Comparison of ENCODE assay signal across 8 cellular contexts in the genomic region with DNA sequence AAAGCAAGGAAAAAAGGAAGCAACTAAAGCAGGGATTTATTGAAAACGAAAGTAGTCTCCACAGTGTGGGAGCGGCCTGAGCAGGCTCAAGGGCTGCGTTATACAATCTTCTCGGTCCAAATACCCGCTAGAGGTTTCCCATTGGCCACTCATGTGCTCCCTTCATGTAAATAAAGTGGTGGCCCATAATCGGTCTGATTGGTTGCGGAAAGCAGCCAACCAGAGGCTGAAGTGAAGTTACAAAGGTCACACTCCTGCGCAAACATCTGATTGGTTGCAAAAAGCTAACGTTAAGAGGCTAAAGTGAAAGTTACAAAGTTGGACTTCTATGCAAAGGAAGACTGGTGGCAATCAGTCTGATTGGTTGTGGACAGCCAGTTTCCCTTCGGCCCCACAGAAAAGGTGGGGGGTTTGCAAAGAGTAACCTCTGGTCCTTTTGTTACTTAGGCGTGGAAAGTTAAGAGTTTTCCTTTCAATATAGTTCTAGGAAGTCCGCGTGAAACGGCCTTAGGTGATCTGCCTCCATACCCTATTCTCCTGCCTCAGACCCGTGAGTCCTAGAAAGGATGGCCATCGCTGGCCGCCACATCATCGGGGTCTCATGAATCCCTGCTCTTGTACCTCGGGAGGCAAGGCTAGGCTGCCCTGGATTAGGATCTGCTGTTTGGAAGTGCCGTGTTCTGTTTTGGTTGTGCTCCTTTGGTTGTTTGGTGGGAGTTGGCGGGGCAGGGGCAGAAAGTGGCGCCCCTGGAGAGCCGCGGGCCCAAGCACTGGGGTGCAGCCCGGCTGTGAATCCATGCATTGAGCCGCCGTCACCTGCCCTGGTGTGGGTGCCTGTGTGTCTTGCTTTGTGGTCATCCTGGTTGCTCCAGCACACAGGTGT.
DNase-seq lines count a peak whose midpoint lies in the region; ATAC-seq and TF ChIP-seq lines count a peak whose summit lies in the region.

No MANE protein-coding gene starts in this region.

- no peaks in the 10 kb centered on the region for H3K9me3 Mint-ChIP-seq in progenitor cell of endocrine pancreas (ENCODE audit: low read depth)

- peaks cover 2% of the 10 kb centered on the region for H3K4me1 Mint-ChIP-seq in progenitor cell of endocrine pancreas (ENCODE audit: low read depth)

- peaks cover 46% of the 10 kb centered on the region for H3K27me3 Mint-ChIP-seq in progenitor cell of endocrine pancreas

- peaks cover 6% of the 10 kb centered on the region for H3K36me3 Mint-ChIP-seq in progenitor cell of endocrine pancreas (ENCODE audit: insufficient read depth)

- H3K4me3 Mint-ChIP-seq in progenitor cell of endocrine pancreas (ENCODE audit: low read depth), result peak overlapping the region; percentile 69

- TF ChIP-seq CTCF in fibroblast of mammary gland (conservative IDR thresholded peaks at IDR 0.05; ENCODE audit: control insufficient read depth, insufficient read depth, low read depth, low read length) (no peak), progenitor cell of endocrine pancreas (IDR thresholded peaks at IDR 0.05; ENCODE audit: unreplicated experiment) (no peak)

- peak; percentile 54 for ATAC-seq in GM21825 (IDR thresholded peaks at IDR 0.05; ENCODE audit: unreplicated experiment)

- H3K27ac Mint-ChIP-seq in progenitor cell of endocrine pancreas, result no peak overlapping the region

- H3K4me3 ChIP-seq in fibroblast of mammary gland (ENCODE audit: control insufficient read depth, low read depth, low read length), result peak overlapping the region; percentile 48

- DNase-seq in EH (ENCODE audit: low read depth) (peak; percentile 10), NCI-H187 treated with DMSO at 0.1 percent for 48 hours (lab: John Stamatoyannopoulos, UW) (peak; percentile 42), fibroblast of mammary gland (ENCODE audit: low read depth) (peak; percentile 84), progenitor cell of endocrine pancreas (ENCODE audit: low spot score, unreplicated experiment) (no peak), NCI-H1694 treated with DMSO at 0.1 percent for 48 hours (lab: John Stamatoyannopoulos, UW) (no peak), foreskin melanocyte (no peak)
- peak; percentile 45 for DNase-seq in activated CD8-positive, alpha-beta memory T cell treated with anti-CD3 and anti-CD28 coated beads, Interleukin-2, amount 50 U/mL, for 4 hours

Comparison
In these comparisons a context has a peak if more than half of its experiments do, and no peak if none do; other contexts are left out.
1. DNase-seq: peak in EH (single experiment), NCI-H187 treated with DMSO at 0.1 percent for 48 hours (single experiment), activated CD8-positive, alpha-beta memory T cell treated with anti-CD3 and anti-CD28 coated beads, Interleukin-2, amount 50 U/mL, for 4 hours (single experiment) and fibroblast of mammary gland (single experiment); none in progenitor cell of endocrine pancreas (single experiment), NCI-H1694 treated with DMSO at 0.1 percent for 48 hours (single experiment) and foreskin melanocyte (single experiment).